Comparison of ENCODE assay signal across 8 cellular contexts in the genomic region with DNA sequence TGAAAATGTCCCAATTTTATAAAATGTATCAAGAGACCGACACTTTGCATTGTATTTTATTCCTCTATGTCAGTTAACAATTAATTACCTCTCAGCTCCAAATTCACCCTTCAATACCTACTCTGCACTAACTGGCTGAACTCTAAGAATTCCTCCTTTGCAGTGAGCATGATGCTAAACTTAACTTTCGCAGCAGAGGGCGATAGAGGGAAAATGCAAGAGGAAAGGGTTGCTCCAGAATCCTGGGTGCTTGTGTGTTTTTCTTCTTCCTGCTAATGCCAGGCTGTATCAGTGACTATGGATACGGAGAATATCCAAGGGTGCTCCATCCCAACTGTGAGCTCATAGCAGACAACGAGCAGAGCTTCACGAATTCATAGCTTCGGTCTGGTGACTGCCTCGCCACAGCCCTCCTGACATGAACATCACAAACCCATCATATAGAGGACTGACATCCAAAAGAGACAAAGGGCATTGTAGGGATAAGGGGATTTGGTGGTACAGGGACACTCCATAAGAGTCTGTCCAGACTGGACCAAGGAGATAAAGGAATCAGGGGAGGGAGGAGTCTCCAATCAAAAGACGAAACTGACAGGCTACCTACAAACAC.
A peak's percentile ranks its signal among the peaks of the same experiment; 100 is the strongest.
DNase-seq lines count a peak whose midpoint lies in the region; ATAC-seq lines count a peak whose summit lies in the region.

No MANE protein-coding gene starts in this region.

- no peaks in the 10 kb centered on the region for H3K4me1 Mint-ChIP-seq in activated naive CD4-positive, alpha-beta T cell treated with anti-CD3 and anti-CD28 coated beads, Interleukin-2, amount 10 ng/mL, durations not matched to agents 7 days and 5 days

- H3K27me3 Mint-ChIP-seq in activated naive CD4-positive, alpha-beta T cell treated with anti-CD3 and anti-CD28 coated beads, Interleukin-2, amount 10 ng/mL, durations not matched to agents 7 days and 5 days, result no peaks in the 10 kb centered on the region

- peak; percentile 64 for ATAC-seq in left lobe of liver
- no peak for ATAC-seq in GM18519 (IDR thresholded peaks at IDR 0.05; ENCODE audit: low FRiP score, unreplicated experiment)

- no peaks in the 10 kb centered on the region for H3K9me3 Mint-ChIP-seq in activated naive CD4-positive, alpha-beta T cell treated with anti-CD3 and anti-CD28 coated beads, Interleukin-2, amount 10 ng/mL, durations not matched to agents 7 days and 5 days

- CTCF ChIA-PET in activated naive CD4-positive, alpha-beta T cell treated with anti-CD3 and anti-CD28 coated beads, Interleukin-2, amount 10 ng/mL, durations not matched to agents 7 days and 5 days (lab: Charles Lee), result interaction anchor here (0.7 to 2.7 kb wide), 3 partner anchors 10 to 119 kb away, joined by 3 to 15 read pairs (median 3); no protein-coding TSS in a partner anchor

- no peak overlapping the region for H3K27ac Mint-ChIP-seq in activated naive CD4-positive, alpha-beta T cell treated with anti-CD3 and anti-CD28 coated beads, Interleukin-2, amount 10 ng/mL, durations not matched to agents 7 days and 5 days

- H3K36me3 Mint-ChIP-seq in activated naive CD4-positive, alpha-beta T cell treated with anti-CD3 and anti-CD28 coated beads, Interleukin-2, amount 10 ng/mL, durations not matched to agents 7 days and 5 days, result no peaks in the 10 kb centered on the region

- H3K4me3 Mint-ChIP-seq in activated naive CD4-positive, alpha-beta T cell treated with anti-CD3 and anti-CD28 coated beads, Interleukin-2, amount 10 ng/mL, durations not matched to agents 7 days and 5 days, result no peak overlapping the region

- DNase-seq in activated T-cell treated with anti-CD3 and anti-CD28 coated beads for 1 hour (ENCODE audit: low read depth) (peak; percentile 0), activated T-cell treated with anti-CD3 and anti-CD28 coated beads for 4 hours (no peak), NCI-H1105 treated with DMSO at 0.1 percent for 48 hours (lab: John Stamatoyannopoulos, UW) (peak; percentile 13), left lobe of liver (ENCODE audit: low spot score) (no peak), anterior cingulate cortex (lab: John Stamatoyannopoulos, UW) (no peak), A172 (ENCODE audit: low spot score) (no peak)
- DNase-seq in activated naive CD4-positive, alpha-beta T cell treated with anti-CD3 and anti-CD28 coated beads, Interleukin-2, amount 10 ng/mL, durations not matched to agents 7 days and 5 days, result peak; percentile 62

Comparison
In these comparisons a context has a peak if more than half of its experiments do, and no peak if none do; other contexts are left out.
1. DNase-seq: peak in activated T-cell treated with anti-CD3 and anti-CD28 coated beads for 1 hour (single experiment), NCI-H1105 treated with DMSO at 0.1 percent for 48 hours (single experiment) and activated naive CD4-positive, alpha-beta T cell treated with anti-CD3 and anti-CD28 coated beads, Interleukin-2, amount 10 ng/mL, durations not matched to agents 7 days and 5 days (single experiment); none in activated T-cell treated with anti-CD3 and anti-CD28 coated beads for 4 hours (single experiment), left lobe of liver (single experiment), anterior cingulate cortex (0 of 58) and A172 (single experiment).